8 cellular contexts compared by ENCODE assay signal in genomic region chr3:182793663-182794454, GRCh38. TPM values are rescaled to one million over a fixed set of nuclear protein-coding genes. Genes with fewer than 3 reads are reported as not detected.
DNase-seq lines count a peak whose midpoint lies in the region; ATAC-seq and TF ChIP-seq lines count a peak whose summit lies in the region.

No MANE protein-coding gene starts in this region.

- peak overlapping the region; percentile 93 for H3K9ac ChIP-seq in BLaER1

- H3K4me2 ChIP-seq in BLaER1, result peak overlapping the region; percentile 88

- H3K4me1 ChIP-seq in BLaER1 (peaks cover 39% of the 10 kb centered on the region), Peyer's patch (peaks cover 0 to 22% (median 2%) of the 10 kb centered on the region in 4 donors), neutrophil (ENCODE audit: control insufficient read depth in 1 of 2, insufficient read depth in 1 of 2, low read depth in 1 of 2, low read length in 1 of 2) (peaks cover 58 to 62% of the 10 kb centered on the region in 2 experiments), thymus (ENCODE audit: control insufficient read depth, insufficient read depth, low read length) (no peaks in the 10 kb centered on the region)

- H3K36me3 ChIP-seq in BLaER1 (no peaks in the 10 kb centered on the region), Peyer's patch (no peaks in the 10 kb centered on the region), neutrophil (no peaks in the 10 kb centered on the region), thymus (ENCODE audit: control insufficient read depth, insufficient read depth) (no peaks in the 10 kb centered on the region)

- H3K27ac ChIP-seq in BLaER1 (peak overlapping the region; percentile 92), Peyer's patch (peak overlapping the region; percentile 96 to 98 (median 98)), neutrophil (peak overlapping the region; percentile 97), thymus (ENCODE audit: low read depth) (peak overlapping the region; percentile 94)

- ATAC-seq in GM19043 (IDR thresholded peaks at IDR 0.05; ENCODE audit: low read depth, unreplicated experiment), result peak; percentile 26
- ATAC-seq in HG03280 (IDR thresholded peaks at IDR 0.05; ENCODE audit: unreplicated experiment), result peak; percentile 45

- H3K9me3 ChIP-seq in BLaER1, result no peaks in the 10 kb centered on the region
- no peaks in the 10 kb centered on the region for H3K9me3 ChIP-seq in Peyer's patch
- H3K9me3 ChIP-seq in neutrophil, result no peaks in the 10 kb centered on the region
- H3K9me3 ChIP-seq in thymus (ENCODE audit: control insufficient read depth), result no peaks in the 10 kb centered on the region

- TF ChIP-seq CTCF in Peyer's patch (IDR thresholded peaks at IDR 0.05), result peak in 1 of 6 experiments; percentile 36
- TF ChIP-seq CTCF in neutrophil (IDR thresholded peaks at IDR 0.05), result no peak

- H3K4me3 ChIP-seq in BLaER1 (peak overlapping the region; percentile 88), Peyer's patch (peak overlapping the region; percentile 93 to 99 (median 96)), neutrophil (ENCODE audit: low read depth in 1 of 2, low read length in 1 of 2) (peak overlapping the region; percentile 80 to 98), thymus (ENCODE audit: low read length) (peak overlapping the region; percentile 67)

- H3K27me3 ChIP-seq in BLaER1 (no peaks in the 10 kb centered on the region), Peyer's patch (no peaks in the 10 kb centered on the region), neutrophil (no peaks in the 10 kb centered on the region), thymus (ENCODE audit: control insufficient read depth, insufficient read depth) (no peaks in the 10 kb centered on the region)

- peak in 1 of 2 donors; percentile 44 for TF ChIP-seq POLR2A in Peyer's patch (IDR thresholded peaks at IDR 0.05)

- WGBS in thymus, result under 1% methylated on average over 86 of the region's 86 CpGs

- peak; percentile 63 to 75 (median 73) for DNase-seq in Peyer's patch
- DNase-seq in activated effector memory CD4-positive, alpha-beta T cell treated with Interleukin-2 at 50 U/mL for 16 hours, result peak; percentile 34
- DNase-seq in foreskin melanocyte, result peak; percentile 34

- peaks cover 48% of the 10 kb centered on the region for H4K20me1 ChIP-seq in BLaER1

RNA-seq across cellular contexts. Expression of gene ATP11B, which starts 0.6 kb away (rescaled TPM):
- 100 to 1,000 TPM in 3 of 4 donors, 10 to 100 TPM in 1; 93.3 to 145 (median 116) TPM for total RNA-seq in Peyer's patch
- 24.7 TPM for polyA plus RNA-seq in thymus

Comparison
In these comparisons a context has a peak if more than half of its experiments do, and no peak if none do; other contexts are left out.
1. Peak in every context shown above with its lines: DNase-seq, ATAC-seq, H3K4me3 ChIP-seq and H3K27ac ChIP-seq.